In genomic region chr10:118045842-118046490, GRCh38 we compare ENCODE assay signal across 8 cellular contexts. TPM values are rescaled to one million over a fixed set of nuclear protein-coding genes. Genes with fewer than 3 reads are reported as not detected.
DNase-seq lines count a peak whose midpoint lies in the region; ATAC-seq and TF ChIP-seq lines count a peak whose summit lies in the region.

No MANE protein-coding gene starts in this region.

- dilution Hi-C loops in mammary epithelial cell (cut with HindIII; ENCODE audit: low sequenced_read_pairs), result no loop called here

- H3K9ac ChIP-seq in HUES64 (ENCODE audit: low read depth, low read length) (peak overlapping the region; percentile 93), mammary epithelial cell (ENCODE audit: insufficient read depth, low read length) (peak overlapping the region; percentile 59), skeletal muscle tissue (ENCODE audit: low read depth in 1 of 3, low read length in 3 of 3) (peak overlapping the region; percentile 78 to 83 (median 83))

- H3K4me1 Mint-ChIP-seq in immature natural killer cell, result peaks cover 19 to 42% of the 10 kb centered on the region in 2 donors

- no peaks in the 10 kb centered on the region for H3K36me3 Mint-ChIP-seq in immature natural killer cell

- no peak for TF ChIP-seq CTCF in mammary epithelial cell (conservative IDR thresholded peaks at IDR 0.05 in 1 of 2, IDR thresholded peaks at IDR 0.05 in 1 of 2; ENCODE audit: extremely low read depth in 1 of 2, insufficient read depth in 1 of 2, low read depth in 1 of 2, low read length in 2 of 2)

- CTCF ChIA-PET in mammary epithelial cell (lab: Charles Lee; ENCODE audit: low non-redundant PET), result no interaction called here

- intact Hi-C loops in mammary epithelial cell (cut with micrococcal nuclease), result loop anchor here (2.0 to 5.0 kb wide), 5 partner anchors 43 to 509 kb away; no protein-coding TSS in a partner anchor

- peak overlapping the region; percentile 79 to 91 (median 88) for H3K27ac Mint-ChIP-seq in immature natural killer cell

- H3K4me3 ChIP-seq in HUES64 (ENCODE audit: low read length), result peak overlapping the region; percentile 83
- H3K4me3 ChIP-seq in mammary epithelial cell (replicated peaks in 1 of 3; ENCODE audit: insufficient read depth in 1 of 3, low read depth in 2 of 3, low read length in 3 of 3), result peak overlapping the region; percentile 68 to 84 (median 72)
- peak overlapping the region; percentile 82 to 94 (median 85) for H3K4me3 ChIP-seq in skeletal muscle tissue (ENCODE audit: low read length in 3 of 3)

- H3K4me2 ChIP-seq in mammary epithelial cell (ENCODE audit: insufficient read depth, low read depth, low read length), result peak overlapping the region; percentile 80

- WGBS in HUES64, result 1% methylated on average over 24 of the region's 24 CpGs
- 9% methylated on average over 9 of the region's 24 CpGs for WGBS in mammary epithelial cell (ENCODE audit: low coverage, missing lambda C conversion rate)

- peak; percentile 40 for ATAC-seq in GM21528 (IDR thresholded peaks at IDR 0.05; ENCODE audit: low FRiP score, unreplicated experiment)

- in situ Hi-C loops in mammary epithelial cell (cut with MboI; ENCODE audit: low sequenced_read_pairs in 2 of 2), result no loop called here

- no peaks in the 10 kb centered on the region for H3K9me3 Mint-ChIP-seq in immature natural killer cell

- H3K36me3 ChIP-seq in HUES64 (ENCODE audit: insufficient read depth, low read length) (no peaks in the 10 kb centered on the region), mammary epithelial cell (ENCODE audit: insufficient read depth, low read length) (no peaks in the 10 kb centered on the region), skeletal muscle tissue (ENCODE audit: control insufficient read depth in 3 of 3, insufficient read depth in 3 of 3, low read length in 3 of 3) (no peaks in the 10 kb centered on the region)

- no peaks in the 10 kb centered on the region for H4K20me1 ChIP-seq in mammary epithelial cell (ENCODE audit: insufficient read depth, low read length)

- BruUV-seq in mammary epithelial cell (replicated peaks; lab: Mats Ljungman, UMichigan), result TSS peak; percentile 25

- H3K27me3 ChIP-seq in HUES64 (ENCODE audit: insufficient read depth, low read length), result no peaks in the 10 kb centered on the region
- no peaks in the 10 kb centered on the region for H3K27me3 ChIP-seq in mammary epithelial cell (ENCODE audit: insufficient read depth, low read length)
- no peaks in the 10 kb centered on the region for H3K27me3 ChIP-seq in skeletal muscle tissue (ENCODE audit: control insufficient read depth in 3 of 3, insufficient read depth in 3 of 3, low read length in 3 of 3)

- H3K27ac ChIP-seq in HUES64 (ENCODE audit: low read depth, low read length) (peak overlapping the region; percentile 93), mammary epithelial cell (ENCODE audit: insufficient read depth, low read depth, low read length) (peak overlapping the region; percentile 68), skeletal muscle tissue (ENCODE audit: low read depth, low read length) (peak overlapping the region; percentile 83)

- H3K9me3 ChIP-seq in HUES64 (ENCODE audit: insufficient read depth, low read depth, low read length) (no peaks in the 10 kb centered on the region), mammary epithelial cell (replicated peaks; ENCODE audit: insufficient read depth, low read length) (no peaks in the 10 kb centered on the region), skeletal muscle tissue (ENCODE audit: control insufficient read depth in 3 of 3, low read length in 3 of 3) (no peaks in the 10 kb centered on the region)

- H2AFZ ChIP-seq in mammary epithelial cell (ENCODE audit: low read depth, low read length), result peak overlapping the region; percentile 97

- H3K4me1 ChIP-seq in HUES64 (ENCODE audit: insufficient read depth, low read length) (peaks cover 16% of the 10 kb centered on the region; the same call in 1 of the 2 replicates), mammary epithelial cell (ENCODE audit: insufficient read depth, low read length) (peaks cover 13% of the 10 kb centered on the region), skeletal muscle tissue (ENCODE audit: control insufficient read depth in 3 of 3, insufficient read depth in 3 of 3, low read length in 3 of 3) (peaks cover 8 to 19% (median 10%) of the 10 kb centered on the region in 3 donors)

- H3K27me3 Mint-ChIP-seq in immature natural killer cell (ENCODE audit: low read depth in 3 of 3), result peaks cover 0 to 11% (median 0%) of the 10 kb centered on the region in 3 donors

- peaks cover 46% of the 10 kb centered on the region for H3K79me2 ChIP-seq in mammary epithelial cell (ENCODE audit: insufficient read depth, low read length)

- DNase-seq in DMS153 treated with DMSO at 0.1 percent for 48 hours (lab: John Stamatoyannopoulos, UW; ENCODE audit: unreplicated experiment), result peak; percentile 16
- DNase-seq in T-helper 2 cell, result peak in 3 of 5 experiments; percentile 6 to 24 (median 12)
- peak; percentile 71 for DNase-seq in mammary epithelial cell
- DNase-seq in immature natural killer cell, result peak in 1 of 3 donors; percentile 22
- DNase-seq in NCI-H187 (lab: John Stamatoyannopoulos, UW), result no peak

- H3K4me3 Mint-ChIP-seq in immature natural killer cell, result peak overlapping the region; percentile 85 to 93 (median 92)

RNA-seq across cellular contexts. Expression of gene RAB11FIP2, which starts 0.8 kb away (rescaled TPM):
- polyA plus RNA-seq in HUES64 (2013, experiment 1 of 2), result 8.0 TPM
- 12.2 TPM for polyA plus RNA-seq in HUES64 (2013, experiment 2 of 2)
- total RNA-seq in mammary epithelial cell, result 10 to 100 TPM; 16.6 to 22.3 TPM
- 4.1 TPM for polyA plus RNA-seq in mammary epithelial cell
- 2.0 TPM for polyA minus RNA-seq in mammary epithelial cell
- 10 to 100 TPM in 1 of 3 donors, 1 to 10 TPM in 2; 3.2 to 10.4 (median 5.2) TPM for polyA plus RNA-seq in immature natural killer cell
- total RNA-seq in skeletal muscle tissue, result 17.7 TPM

Comparison
In these comparisons a context has a peak if more than half of its experiments do, and no peak if none do; other contexts are left out.
1. DNase-seq: peak in DMS153 treated with DMSO at 0.1 percent for 48 hours (single experiment), T-helper 2 cell (3 of 5) and mammary epithelial cell (single experiment); none in NCI-H187 (0 of 2).
2. Peak in every context shown above with its lines, with median percentiles within 50 percentile points of each other: H3K27ac ChIP-seq, H3K4me3 ChIP-seq and H3K9ac ChIP-seq.